In genomic region chr9:86945868-86946711, GRCh38 we compare ENCODE assay signal across 1 cellular context.
TF ChIP-seq lines count a peak whose summit lies in the region.

No MANE protein-coding gene starts in this region.

TF ChIP-seq in HEK293, 187 proteins besides CTCF, POLR2A, EP300 and RAD21 (continued from another document and continues in another):
- TF ChIP-seq ZNF645 (tag by site-specific recombination; IDR thresholded peaks at IDR 0.05) (0 out of 2 replicates have a peak, but pooled peaks have one; percentile 50), ZNF280D (tag by site-specific recombination; IDR thresholded peaks at IDR 0.05) (no peak), GFI1B (tag by site-specific recombination; IDR thresholded peaks at IDR 0.05) (no peak), ZNF48 (tag by site-specific recombination; IDR thresholded peaks at IDR 0.05) (no peak), KLF17 (tag by site-specific recombination; IDR thresholded peaks at IDR 0.05) (peak; percentile 52; the same call in 1 of the 2 replicates), ZNF837 (tag by site-specific recombination; IDR thresholded peaks at IDR 0.05) (peak; percentile 81), ZNF423 (tag by site-specific recombination; IDR thresholded peaks at IDR 0.05) (no peak), SETDB1 (IDR thresholded peaks at IDR 0.05; ENCODE audit: insufficient read length, low read length) (no peak), MEIS1 (CRISPR knock-in tag; IDR thresholded peaks at IDR 0.05; ENCODE audit: borderline replicate concordance) (no peak), ZBTB7A (tag by site-specific recombination; IDR thresholded peaks at IDR 0.05; ENCODE audit: low read depth) (0 out of 2 replicates have a peak, but pooled peaks have one; percentile 39), ZNF473 (tag by site-specific recombination; IDR thresholded peaks at IDR 0.05) (no peak), TRIM28 (IDR thresholded peaks at IDR 0.05; ENCODE audit: borderline replicate concordance, low read length) (peak; percentile 18; the same call in 1 of the 2 replicates), ZNF664 (tag by site-specific recombination; IDR thresholded peaks at IDR 0.05) (no peak), KLF8 (tag by site-specific recombination; IDR thresholded peaks at IDR 0.05) (no peak; the same call in 1 of the 2 replicates), SP2 (tag by site-specific recombination; IDR thresholded peaks at IDR 0.05) (no peak), ZNF324 (tag by site-specific recombination; IDR thresholded peaks at IDR 0.05) (no peak), BCL6B (tag by site-specific recombination; IDR thresholded peaks at IDR 0.05) (no peak), PATZ1 (tag by site-specific recombination; IDR thresholded peaks at IDR 0.05) (0 out of 2 replicates have a peak, but pooled peaks have one; percentile 13), ZNF140 (tag by site-specific recombination; IDR thresholded peaks at IDR 0.05) (no peak), ZNF629 (tag by site-specific recombination; IDR thresholded peaks at IDR 0.05) (no peak), ZNF184 (tag by site-specific recombination; IDR thresholded peaks at IDR 0.05) (no peak), ELK4 (IDR thresholded peaks at IDR 0.05; ENCODE audit: borderline replicate concordance, low read depth, low read length) (no peak), ZNF707 (tag by site-specific recombination; IDR thresholded peaks at IDR 0.05) (no peak), ZNF335 (tag by site-specific recombination; conservative IDR thresholded peaks at IDR 0.05) (peak; percentile 78), ZNF621 (tag by site-specific recombination; IDR thresholded peaks at IDR 0.05) (no peak), ZNF501 (tag by site-specific recombination; IDR thresholded peaks at IDR 0.05) (0 out of 2 replicates have a peak, but pooled peaks have one; percentile 25), HIC1 (tag by site-specific recombination; IDR thresholded peaks at IDR 0.05) (0 out of 2 replicates have a peak, but pooled peaks have one; percentile 33), ZNF549 (tag by site-specific recombination; IDR thresholded peaks at IDR 0.05) (no peak), ZNF266 (tag by site-specific recombination; IDR thresholded peaks at IDR 0.05; ENCODE audit: low read depth) (no peak), ZFP69B (tag by site-specific recombination; IDR thresholded peaks at IDR 0.05) (no peak), ZBTB8A (tag by site-specific recombination; IDR thresholded peaks at IDR 0.05) (no peak), ZNF23 (tag by site-specific recombination; IDR thresholded peaks at IDR 0.05; ENCODE audit: borderline replicate concordance) (no peak), REST (tag by site-specific recombination; IDR thresholded peaks at IDR 0.05) (0 out of 2 replicates have a peak, but pooled peaks have one; percentile 24), ZBTB26 (tag by site-specific recombination; optimal IDR thresholded peaks at IDR 0.05) (peak; percentile 89), ZNF157 (tag by site-specific recombination; IDR thresholded peaks at IDR 0.05) (no peak), ZNF596 (tag by site-specific recombination; IDR thresholded peaks at IDR 0.05) (no peak), ZNF292 (tag by site-specific recombination; IDR thresholded peaks at IDR 0.05; ENCODE audit: borderline replicate concordance, low read depth) (no peak), ZBTB17 (tag by site-specific recombination; IDR thresholded peaks at IDR 0.05) (no peak), ZBTB20 (tag by site-specific recombination; IDR thresholded peaks at IDR 0.05) (peak; percentile 56; the same call in 1 of the 2 replicates)
